In genomic region chr10:15789793-15790525, GRCh38 we compare ENCODE assay signal across 12 cellular contexts.
A peak's percentile ranks its signal among the peaks of the same experiment; 100 is the strongest.
DNase-seq lines count a peak whose midpoint lies in the region.
"Had no signal": no experiment of that assay in that cellular context is flagged by ENCODE, and none has a peak within 500 bp of the region (broad histone marks: within the 10 kb centered on the region; RNA-seq: fewer than 3 reads in every experiment).

No MANE protein-coding gene starts in this region.

- H3K27me3 ChIP-seq in mucosa of rectum (ENCODE audit: control insufficient read depth in 2 of 2, insufficient read depth in 2 of 2, low read length in 2 of 2), result no peaks in the 10 kb centered on the region

- H3K27ac ChIP-seq in caudate nucleus (ENCODE audit: low read depth, low read length), result peak overlapping the region; percentile 8
- peak overlapping the region; percentile 19 to 68 for H3K27ac ChIP-seq in mucosa of rectum (ENCODE audit: low read depth in 2 of 2, low read length in 2 of 2)

- peak; percentile 73 for DNase-seq in AG08395 (ENCODE audit: low spot score)
- DNase-seq in HS-5 (ENCODE audit: low read depth), result peak; percentile 20
- peak in 1 of 61 donors; percentile 6 for DNase-seq in caudate nucleus (lab: John Stamatoyannopoulos, UW)
- DNase-seq in cerebellar cortex (ENCODE audit: low spot score), result no peak
- no peak for DNase-seq in hippocampal formation (lab: John Stamatoyannopoulos, UW)
- DNase-seq in pons (ENCODE audit: low spot score), result no peak
- no peak for DNase-seq in NCI-H526 (lab: John Stamatoyannopoulos, UW)
- DNase-seq: activated CD4-positive, CD25-positive, alpha-beta regulatory T cell treated with anti-CD3 and anti-CD28 coated beads, Interleukin-2, amount 50 U/mL, for 72 hours; activated effector memory CD4-positive, alpha-beta T cell treated with anti-CD3 and anti-CD28 coated beads, Interleukin-2, amount 50 U/mL, for 16 hours; effector CD8-positive, alpha-beta T cell; natural killer cell had no signal

- no peaks in the 10 kb centered on the region for H3K9me3 ChIP-seq in mucosa of rectum (ENCODE audit: control insufficient read depth in 2 of 2, low read length in 2 of 2)

- no peaks in the 10 kb centered on the region for H3K4me1 ChIP-seq in mucosa of rectum (ENCODE audit: control insufficient read depth in 2 of 2, insufficient read depth in 2 of 2, low read length in 2 of 2)

- H3K36me3 ChIP-seq in mucosa of rectum (ENCODE audit: control insufficient read depth in 2 of 2, insufficient read depth in 2 of 2, low read length in 2 of 2), result peaks cover 16 to 23% of the 10 kb centered on the region in 2 donors

- H3K9ac ChIP-seq in mucosa of rectum (ENCODE audit: low read depth in 1 of 2, low read length in 2 of 2), result no peak overlapping the region

- H3K4me3 ChIP-seq in mucosa of rectum (ENCODE audit: low read length in 2 of 2), result no peak overlapping the region

Comparison
In these comparisons a context has a peak if more than half of its experiments do, and no peak if none do; other contexts are left out.
1. DNase-seq: peak in AG08395 (single experiment) and HS-5 (single experiment); none in cerebellar cortex (single experiment), hippocampal formation (0 of 2), pons (single experiment) and NCI-H526 (0 of 2).